Comparison of ENCODE assay signal across 1 cellular context in the genomic region with DNA sequence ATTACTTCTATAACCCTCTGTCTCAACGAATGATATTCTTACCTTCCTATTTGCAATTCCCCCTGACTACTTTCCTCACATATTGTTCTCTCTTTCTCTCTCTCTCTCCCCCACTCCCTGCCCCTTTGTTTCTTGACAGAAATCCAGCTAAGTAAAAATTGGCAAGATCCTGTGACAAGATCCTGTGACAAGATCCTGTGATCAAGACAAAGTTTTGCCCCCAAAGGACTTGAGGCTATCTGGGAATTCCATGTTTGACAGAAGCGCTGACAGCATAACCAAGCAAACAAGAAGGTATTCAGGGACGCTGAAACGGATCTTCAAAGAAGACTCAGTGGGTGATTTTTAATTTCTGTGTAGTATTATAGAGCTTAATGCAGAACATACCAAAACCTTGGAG.
TF ChIP-seq lines count a peak whose summit lies in the region.

No MANE protein-coding gene starts in this region.

TF ChIP-seq in GM23338, 12 proteins besides CTCF, POLR2A, EP300 and RAD21:
- TF ChIP-seq EZH2 (IDR thresholded peaks at IDR 0.05; ENCODE audit: low read depth, unreplicated experiment) (no peak), ZNF114 (CRISPR knock-in tag; IDR thresholded peaks at IDR 0.05) (no peak), JUNB (IDR thresholded peaks at IDR 0.05; ENCODE audit: unreplicated experiment) (no peak), STAT1 (IDR thresholded peaks at IDR 0.05; ENCODE audit: unreplicated experiment) (no peak), NANOG (IDR thresholded peaks at IDR 0.05; ENCODE audit: borderline replicate concordance) (no peak), ZNF331 (CRISPR knock-in tag; IDR thresholded peaks at IDR 0.05; ENCODE audit: low read depth) (no peak), CREB1 (CRISPR knock-in tag; IDR thresholded peaks at IDR 0.05; ENCODE audit: low read depth) (no peak), EZH2phosphoT487 (IDR thresholded peaks at IDR 0.05; ENCODE audit: unreplicated experiment) (no peak), POLR2AphosphoS5 (IDR thresholded peaks at IDR 0.05; ENCODE audit: low read depth) (no peak)
- TF ChIP-seq, protein P1, sequence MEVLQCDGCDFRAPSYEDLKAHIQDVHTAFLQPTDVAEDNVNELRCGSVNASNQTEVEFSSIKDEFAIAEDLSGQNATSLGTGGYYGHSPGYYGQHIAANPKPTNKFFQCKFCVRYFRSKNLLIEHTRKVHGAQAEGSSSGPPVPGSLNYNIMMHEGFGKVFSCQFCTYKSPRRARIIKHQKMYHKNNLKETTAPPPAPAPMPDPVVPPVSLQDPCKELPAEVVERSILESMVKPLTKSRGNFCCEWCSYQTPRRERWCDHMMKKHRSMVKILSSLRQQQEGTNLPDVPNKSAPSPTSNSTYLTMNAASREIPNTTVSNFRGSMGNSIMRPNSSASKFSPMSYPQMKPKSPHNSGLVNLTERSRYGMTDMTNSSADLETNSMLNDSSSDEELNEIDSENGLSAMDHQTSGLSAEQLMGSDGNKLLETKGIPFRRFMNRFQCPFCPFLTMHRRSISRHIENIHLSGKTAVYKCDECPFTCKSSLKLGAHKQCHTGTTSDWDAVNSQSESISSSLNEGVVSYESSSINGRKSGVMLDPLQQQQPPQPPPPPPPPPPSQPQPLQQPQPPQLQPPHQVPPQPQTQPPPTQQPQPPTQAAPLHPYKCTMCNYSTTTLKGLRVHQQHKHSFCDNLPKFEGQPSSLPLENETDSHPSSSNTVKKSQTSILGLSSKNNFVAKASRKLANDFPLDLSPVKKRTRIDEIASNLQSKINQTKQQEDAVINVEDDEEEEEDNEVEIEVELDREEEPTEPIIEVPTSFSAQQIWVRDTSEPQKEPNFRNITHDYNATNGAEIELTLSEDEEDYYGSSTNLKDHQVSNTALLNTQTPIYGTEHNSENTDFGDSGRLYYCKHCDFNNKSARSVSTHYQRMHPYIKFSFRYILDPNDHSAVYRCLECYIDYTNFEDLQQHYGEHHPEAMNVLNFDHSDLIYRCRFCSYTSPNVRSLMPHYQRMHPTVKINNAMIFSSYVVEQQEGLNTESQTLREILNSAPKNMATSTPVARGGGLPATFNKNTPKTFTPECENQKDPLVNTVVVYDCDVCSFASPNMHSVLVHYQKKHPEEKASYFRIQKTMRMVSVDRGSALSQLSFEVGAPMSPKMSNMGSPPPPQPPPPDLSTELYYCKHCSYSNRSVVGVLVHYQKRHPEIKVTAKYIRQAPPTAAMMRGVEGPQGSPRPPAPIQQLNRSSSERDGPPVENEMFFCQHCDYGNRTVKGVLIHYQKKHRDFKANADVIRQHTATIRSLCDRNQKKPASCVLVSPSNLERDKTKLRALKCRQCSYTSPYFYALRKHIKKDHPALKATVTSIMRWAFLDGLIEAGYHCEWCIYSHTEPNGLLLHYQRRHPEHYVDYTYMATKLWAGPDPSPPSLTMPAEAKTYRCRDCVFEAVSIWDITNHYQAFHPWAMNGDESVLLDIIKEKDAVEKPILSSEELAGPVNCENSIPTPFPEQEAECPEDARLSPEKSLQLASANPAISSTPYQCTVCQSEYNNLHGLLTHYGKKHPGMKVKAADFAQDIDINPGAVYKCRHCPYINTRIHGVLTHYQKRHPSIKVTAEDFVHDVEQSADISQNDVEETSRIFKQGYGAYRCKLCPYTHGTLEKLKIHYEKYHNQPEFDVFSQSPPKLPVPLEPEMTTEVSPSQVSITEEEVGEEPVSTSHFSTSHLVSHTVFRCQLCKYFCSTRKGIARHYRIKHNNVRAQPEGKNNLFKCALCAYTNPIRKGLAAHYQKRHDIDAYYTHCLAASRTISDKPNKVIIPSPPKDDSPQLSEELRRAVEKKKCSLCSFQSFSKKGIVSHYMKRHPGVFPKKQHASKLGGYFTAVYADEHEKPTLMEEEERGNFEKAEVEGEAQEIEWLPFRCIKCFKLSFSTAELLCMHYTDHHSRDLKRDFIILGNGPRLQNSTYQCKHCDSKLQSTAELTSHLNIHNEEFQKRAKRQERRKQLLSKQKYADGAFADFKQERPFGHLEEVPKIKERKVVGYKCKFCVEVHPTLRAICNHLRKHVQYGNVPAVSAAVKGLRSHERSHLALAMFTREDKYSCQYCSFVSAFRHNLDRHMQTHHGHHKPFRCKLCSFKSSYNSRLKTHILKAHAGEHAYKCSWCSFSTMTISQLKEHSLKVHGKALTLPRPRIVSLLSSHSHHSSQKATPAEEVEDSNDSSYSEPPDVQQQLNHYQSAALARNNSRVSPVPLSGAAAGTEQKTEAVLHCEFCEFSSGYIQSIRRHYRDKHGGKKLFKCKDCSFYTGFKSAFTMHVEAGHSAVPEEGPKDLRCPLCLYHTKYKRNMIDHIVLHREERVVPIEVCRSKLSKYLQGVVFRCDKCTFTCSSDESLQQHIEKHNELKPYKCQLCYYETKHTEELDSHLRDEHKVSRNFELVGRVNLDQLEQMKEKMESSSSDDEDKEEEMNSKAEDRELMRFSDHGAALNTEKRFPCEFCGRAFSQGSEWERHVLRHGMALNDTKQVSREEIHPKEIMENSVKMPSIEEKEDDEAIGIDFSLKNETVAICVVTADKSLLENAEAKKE (CRISPR knock-in tag; IDR thresholded peaks at IDR 0.05), result no peak
- TF ChIP-seq, protein P2, sequence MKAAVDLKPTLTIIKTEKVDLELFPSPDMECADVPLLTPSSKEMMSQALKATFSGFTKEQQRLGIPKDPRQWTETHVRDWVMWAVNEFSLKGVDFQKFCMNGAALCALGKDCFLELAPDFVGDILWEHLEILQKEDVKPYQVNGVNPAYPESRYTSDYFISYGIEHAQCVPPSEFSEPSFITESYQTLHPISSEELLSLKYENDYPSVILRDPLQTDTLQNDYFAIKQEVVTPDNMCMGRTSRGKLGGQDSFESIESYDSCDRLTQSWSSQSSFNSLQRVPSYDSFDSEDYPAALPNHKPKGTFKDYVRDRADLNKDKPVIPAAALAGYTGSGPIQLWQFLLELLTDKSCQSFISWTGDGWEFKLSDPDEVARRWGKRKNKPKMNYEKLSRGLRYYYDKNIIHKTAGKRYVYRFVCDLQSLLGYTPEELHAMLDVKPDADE (IDR thresholded peaks at IDR 0.05), result no peak
- TF ChIP-seq, protein P3, sequence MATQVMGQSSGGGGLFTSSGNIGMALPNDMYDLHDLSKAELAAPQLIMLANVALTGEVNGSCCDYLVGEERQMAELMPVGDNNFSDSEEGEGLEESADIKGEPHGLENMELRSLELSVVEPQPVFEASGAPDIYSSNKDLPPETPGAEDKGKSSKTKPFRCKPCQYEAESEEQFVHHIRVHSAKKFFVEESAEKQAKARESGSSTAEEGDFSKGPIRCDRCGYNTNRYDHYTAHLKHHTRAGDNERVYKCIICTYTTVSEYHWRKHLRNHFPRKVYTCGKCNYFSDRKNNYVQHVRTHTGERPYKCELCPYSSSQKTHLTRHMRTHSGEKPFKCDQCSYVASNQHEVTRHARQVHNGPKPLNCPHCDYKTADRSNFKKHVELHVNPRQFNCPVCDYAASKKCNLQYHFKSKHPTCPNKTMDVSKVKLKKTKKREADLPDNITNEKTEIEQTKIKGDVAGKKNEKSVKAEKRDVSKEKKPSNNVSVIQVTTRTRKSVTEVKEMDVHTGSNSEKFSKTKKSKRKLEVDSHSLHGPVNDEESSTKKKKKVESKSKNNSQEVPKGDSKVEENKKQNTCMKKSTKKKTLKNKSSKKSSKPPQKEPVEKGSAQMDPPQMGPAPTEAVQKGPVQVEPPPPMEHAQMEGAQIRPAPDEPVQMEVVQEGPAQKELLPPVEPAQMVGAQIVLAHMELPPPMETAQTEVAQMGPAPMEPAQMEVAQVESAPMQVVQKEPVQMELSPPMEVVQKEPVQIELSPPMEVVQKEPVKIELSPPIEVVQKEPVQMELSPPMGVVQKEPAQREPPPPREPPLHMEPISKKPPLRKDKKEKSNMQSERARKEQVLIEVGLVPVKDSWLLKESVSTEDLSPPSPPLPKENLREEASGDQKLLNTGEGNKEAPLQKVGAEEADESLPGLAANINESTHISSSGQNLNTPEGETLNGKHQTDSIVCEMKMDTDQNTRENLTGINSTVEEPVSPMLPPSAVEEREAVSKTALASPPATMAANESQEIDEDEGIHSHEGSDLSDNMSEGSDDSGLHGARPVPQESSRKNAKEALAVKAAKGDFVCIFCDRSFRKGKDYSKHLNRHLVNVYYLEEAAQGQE (IDR thresholded peaks at IDR 0.05; ENCODE audit: unreplicated experiment), result no peak
